1 cellular context compared by ENCODE assay signal in the genomic region with DNA sequence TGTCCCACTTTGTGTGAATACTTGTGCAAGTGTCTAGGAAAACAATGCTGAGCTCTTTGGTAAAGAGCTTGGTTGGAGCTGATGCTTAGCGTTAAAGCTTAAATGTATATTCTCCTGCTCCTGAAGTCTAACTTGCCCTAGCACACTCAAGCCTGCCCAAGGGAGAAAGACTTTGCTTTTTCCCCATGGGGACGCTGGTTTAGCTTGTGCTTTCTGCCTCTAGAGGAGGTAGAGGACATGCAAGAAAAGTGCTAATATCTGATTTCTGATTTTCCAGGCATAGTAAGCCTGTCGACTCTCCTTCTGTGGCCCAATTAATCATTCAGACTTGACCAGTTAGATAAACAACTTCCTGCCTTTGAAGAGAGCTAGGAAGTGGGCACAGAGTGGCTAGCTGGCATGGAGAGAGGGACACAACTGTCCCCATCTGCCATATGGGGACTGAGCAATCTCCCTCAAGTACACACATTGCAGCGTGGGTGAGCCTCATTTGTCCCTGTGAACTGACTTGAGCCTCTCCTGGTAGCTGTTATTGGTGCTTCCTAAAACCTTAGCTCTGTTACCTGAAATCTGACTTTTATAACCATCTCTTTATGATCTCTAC.
TF ChIP-seq lines count a peak whose summit lies in the region.

No MANE protein-coding gene starts in this region.

TF ChIP-seq in H1, 55 proteins besides CTCF, POLR2A, EP300 and RAD21 (continued from another document):
- TF ChIP-seq, protein P1, sequence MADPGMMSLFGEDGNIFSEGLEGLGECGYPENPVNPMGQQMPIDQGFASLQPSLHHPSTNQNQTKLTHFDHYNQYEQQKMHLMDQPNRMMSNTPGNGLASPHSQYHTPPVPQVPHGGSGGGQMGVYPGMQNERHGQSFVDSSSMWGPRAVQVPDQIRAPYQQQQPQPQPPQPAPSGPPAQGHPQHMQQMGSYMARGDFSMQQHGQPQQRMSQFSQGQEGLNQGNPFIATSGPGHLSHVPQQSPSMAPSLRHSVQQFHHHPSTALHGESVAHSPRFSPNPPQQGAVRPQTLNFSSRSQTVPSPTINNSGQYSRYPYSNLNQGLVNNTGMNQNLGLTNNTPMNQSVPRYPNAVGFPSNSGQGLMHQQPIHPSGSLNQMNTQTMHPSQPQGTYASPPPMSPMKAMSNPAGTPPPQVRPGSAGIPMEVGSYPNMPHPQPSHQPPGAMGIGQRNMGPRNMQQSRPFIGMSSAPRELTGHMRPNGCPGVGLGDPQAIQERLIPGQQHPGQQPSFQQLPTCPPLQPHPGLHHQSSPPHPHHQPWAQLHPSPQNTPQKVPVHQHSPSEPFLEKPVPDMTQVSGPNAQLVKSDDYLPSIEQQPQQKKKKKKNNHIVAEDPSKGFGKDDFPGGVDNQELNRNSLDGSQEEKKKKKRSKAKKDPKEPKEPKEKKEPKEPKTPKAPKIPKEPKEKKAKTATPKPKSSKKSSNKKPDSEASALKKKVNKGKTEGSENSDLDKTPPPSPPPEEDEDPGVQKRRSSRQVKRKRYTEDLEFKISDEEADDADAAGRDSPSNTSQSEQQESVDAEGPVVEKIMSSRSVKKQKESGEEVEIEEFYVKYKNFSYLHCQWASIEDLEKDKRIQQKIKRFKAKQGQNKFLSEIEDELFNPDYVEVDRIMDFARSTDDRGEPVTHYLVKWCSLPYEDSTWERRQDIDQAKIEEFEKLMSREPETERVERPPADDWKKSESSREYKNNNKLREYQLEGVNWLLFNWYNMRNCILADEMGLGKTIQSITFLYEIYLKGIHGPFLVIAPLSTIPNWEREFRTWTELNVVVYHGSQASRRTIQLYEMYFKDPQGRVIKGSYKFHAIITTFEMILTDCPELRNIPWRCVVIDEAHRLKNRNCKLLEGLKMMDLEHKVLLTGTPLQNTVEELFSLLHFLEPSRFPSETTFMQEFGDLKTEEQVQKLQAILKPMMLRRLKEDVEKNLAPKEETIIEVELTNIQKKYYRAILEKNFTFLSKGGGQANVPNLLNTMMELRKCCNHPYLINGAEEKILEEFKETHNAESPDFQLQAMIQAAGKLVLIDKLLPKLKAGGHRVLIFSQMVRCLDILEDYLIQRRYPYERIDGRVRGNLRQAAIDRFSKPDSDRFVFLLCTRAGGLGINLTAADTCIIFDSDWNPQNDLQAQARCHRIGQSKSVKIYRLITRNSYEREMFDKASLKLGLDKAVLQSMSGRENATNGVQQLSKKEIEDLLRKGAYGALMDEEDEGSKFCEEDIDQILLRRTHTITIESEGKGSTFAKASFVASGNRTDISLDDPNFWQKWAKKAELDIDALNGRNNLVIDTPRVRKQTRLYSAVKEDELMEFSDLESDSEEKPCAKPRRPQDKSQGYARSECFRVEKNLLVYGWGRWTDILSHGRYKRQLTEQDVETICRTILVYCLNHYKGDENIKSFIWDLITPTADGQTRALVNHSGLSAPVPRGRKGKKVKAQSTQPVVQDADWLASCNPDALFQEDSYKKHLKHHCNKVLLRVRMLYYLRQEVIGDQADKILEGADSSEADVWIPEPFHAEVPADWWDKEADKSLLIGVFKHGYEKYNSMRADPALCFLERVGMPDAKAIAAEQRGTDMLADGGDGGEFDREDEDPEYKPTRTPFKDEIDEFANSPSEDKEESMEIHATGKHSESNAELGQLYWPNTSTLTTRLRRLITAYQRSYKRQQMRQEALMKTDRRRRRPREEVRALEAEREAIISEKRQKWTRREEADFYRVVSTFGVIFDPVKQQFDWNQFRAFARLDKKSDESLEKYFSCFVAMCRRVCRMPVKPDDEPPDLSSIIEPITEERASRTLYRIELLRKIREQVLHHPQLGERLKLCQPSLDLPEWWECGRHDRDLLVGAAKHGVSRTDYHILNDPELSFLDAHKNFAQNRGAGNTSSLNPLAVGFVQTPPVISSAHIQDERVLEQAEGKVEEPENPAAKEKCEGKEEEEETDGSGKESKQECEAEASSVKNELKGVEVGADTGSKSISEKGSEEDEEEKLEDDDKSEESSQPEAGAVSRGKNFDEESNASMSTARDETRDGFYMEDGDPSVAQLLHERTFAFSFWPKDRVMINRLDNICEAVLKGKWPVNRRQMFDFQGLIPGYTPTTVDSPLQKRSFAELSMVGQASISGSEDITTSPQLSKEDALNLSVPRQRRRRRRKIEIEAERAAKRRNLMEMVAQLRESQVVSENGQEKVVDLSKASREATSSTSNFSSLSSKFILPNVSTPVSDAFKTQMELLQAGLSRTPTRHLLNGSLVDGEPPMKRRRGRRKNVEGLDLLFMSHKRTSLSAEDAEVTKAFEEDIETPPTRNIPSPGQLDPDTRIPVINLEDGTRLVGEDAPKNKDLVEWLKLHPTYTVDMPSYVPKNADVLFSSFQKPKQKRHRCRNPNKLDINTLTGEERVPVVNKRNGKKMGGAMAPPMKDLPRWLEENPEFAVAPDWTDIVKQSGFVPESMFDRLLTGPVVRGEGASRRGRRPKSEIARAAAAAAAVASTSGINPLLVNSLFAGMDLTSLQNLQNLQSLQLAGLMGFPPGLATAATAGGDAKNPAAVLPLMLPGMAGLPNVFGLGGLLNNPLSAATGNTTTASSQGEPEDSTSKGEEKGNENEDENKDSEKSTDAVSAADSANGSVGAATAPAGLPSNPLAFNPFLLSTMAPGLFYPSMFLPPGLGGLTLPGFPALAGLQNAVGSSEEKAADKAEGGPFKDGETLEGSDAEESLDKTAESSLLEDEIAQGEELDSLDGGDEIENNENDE (IDR thresholded peaks at IDR 0.05; ENCODE audit: insufficient replicate concordance, low read length) = no peak
- TF ChIP-seq EZH2 (IDR thresholded peaks at IDR 0.05; ENCODE audit: low read depth, low read length, severe bottlenecking) (no peak), TBP (IDR thresholded peaks at IDR 0.05; ENCODE audit: low read depth, low read length) (no peak), TAF7 (optimal IDR thresholded peaks at IDR 0.05; ENCODE audit: borderline replicate concordance, low read depth, low read length) (no peak), RBBP5 (IDR thresholded peaks at IDR 0.05; ENCODE audit: borderline replicate concordance, low read depth, low read length) (no peak), KDM4A (IDR thresholded peaks at IDR 0.05; ENCODE audit: low read depth, low read length, severe bottlenecking) (no peak), BACH1 (IDR thresholded peaks at IDR 0.05; ENCODE audit: low read length) (no peak), NANOG (IDR thresholded peaks at IDR 0.05; ENCODE audit: insufficient read depth, low read depth, low read length, poor library complexity, severe bottlenecking) (no peak), SIX5 (IDR thresholded peaks at IDR 0.05; ENCODE audit: low read depth, low read length) (no peak)
- TF ChIP-seq, protein P2, sequence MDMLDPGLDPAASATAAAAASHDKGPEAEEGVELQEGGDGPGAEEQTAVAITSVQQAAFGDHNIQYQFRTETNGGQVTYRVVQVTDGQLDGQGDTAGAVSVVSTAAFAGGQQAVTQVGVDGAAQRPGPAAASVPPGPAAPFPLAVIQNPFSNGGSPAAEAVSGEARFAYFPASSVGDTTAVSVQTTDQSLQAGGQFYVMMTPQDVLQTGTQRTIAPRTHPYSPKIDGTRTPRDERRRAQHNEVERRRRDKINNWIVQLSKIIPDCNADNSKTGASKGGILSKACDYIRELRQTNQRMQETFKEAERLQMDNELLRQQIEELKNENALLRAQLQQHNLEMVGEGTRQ (IDR thresholded peaks at IDR 0.05; ENCODE audit: low read length) = no peak
- TF ChIP-seq, protein P3, sequence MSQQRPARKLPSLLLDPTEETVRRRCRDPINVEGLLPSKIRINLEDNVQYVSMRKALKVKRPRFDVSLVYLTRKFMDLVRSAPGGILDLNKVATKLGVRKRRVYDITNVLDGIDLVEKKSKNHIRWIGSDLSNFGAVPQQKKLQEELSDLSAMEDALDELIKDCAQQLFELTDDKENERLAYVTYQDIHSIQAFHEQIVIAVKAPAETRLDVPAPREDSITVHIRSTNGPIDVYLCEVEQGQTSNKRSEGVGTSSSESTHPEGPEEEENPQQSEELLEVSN (IDR thresholded peaks at IDR 0.05) = no peak
